Comparison of ENCODE assay signal across 8 cellular contexts in the genomic region with DNA sequence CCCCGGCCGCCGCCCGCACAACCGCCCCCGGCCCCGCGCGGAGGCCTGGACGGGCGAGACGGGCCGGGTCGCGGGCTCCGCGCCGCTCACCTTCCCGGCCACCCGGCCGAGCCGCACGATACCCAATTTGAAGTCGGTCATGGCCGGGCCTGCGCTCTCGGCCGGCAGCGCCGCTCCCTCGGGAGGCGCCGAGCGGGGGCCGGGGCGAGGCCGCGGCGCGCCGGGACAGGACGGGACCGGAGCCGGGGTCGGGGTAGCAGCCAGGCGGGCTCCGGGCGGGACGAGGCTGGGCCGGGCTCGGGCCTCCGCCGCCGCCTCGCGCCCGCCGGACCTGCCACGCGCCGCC.
DNase-seq lines count a peak whose midpoint lies in the region; ATAC-seq and TF ChIP-seq lines count a peak whose summit lies in the region.

No MANE protein-coding gene starts in this region.

- H3K9ac ChIP-seq in ES-I3 (ENCODE audit: low read depth, low read length), result peak overlapping the region; percentile 68

- no peaks in the 10 kb centered on the region for H3K9me3 ChIP-seq in ES-I3 (ENCODE audit: control insufficient read depth, insufficient read depth, low read length)
- H3K9me3 ChIP-seq in neuron (ENCODE audit: low read length), result no peaks in the 10 kb centered on the region

- in situ Hi-C loops in ACHN (cut with HindIII; ENCODE audit: low pct_ligation_motif_present, low pct_unique_long_range_greater_than_20kb, low sequenced_read_pairs), result no loop called here

- ATAC-seq in HG03095 (IDR thresholded peaks at IDR 0.05; ENCODE audit: unreplicated experiment), result peak; percentile 19

- no peaks in the 10 kb centered on the region for H3K27me3 ChIP-seq in neuron (ENCODE audit: insufficient read depth, low read length)

- peaks cover 3% of the 10 kb centered on the region; the same call in 1 of the 2 replicates for H3K4me1 ChIP-seq in ES-I3 (ENCODE audit: insufficient read depth, low read length)
- H3K4me1 ChIP-seq in neuron (ENCODE audit: insufficient read depth, low read length), result peaks cover 14% of the 10 kb centered on the region

- no peak for DNase-seq in cardiac fibroblast (ENCODE audit: low read depth in 2 of 2)
- DNase-seq in NCI-H1694 (lab: John Stamatoyannopoulos, UW), result no peak
- DNase-seq in activated CD4-positive, CD25-positive, alpha-beta regulatory T cell treated with anti-CD3 and anti-CD28 coated beads, Interleukin-2, amount 50 U/mL, for 72 hours, result no peak
- DNase-seq in ACHN, result no peak
- no peak for DNase-seq in Kasumi-1 (lab: John Stamatoyannopoulos, UW)

- no peak overlapping the region for H2AFZ ChIP-seq in neuron (ENCODE audit: low read depth, low read length)

- TF ChIP-seq CTCF in cardiac fibroblast (IDR thresholded peaks at IDR 0.05; ENCODE audit: low read depth, low read length), result no peak

- H3K36me3 ChIP-seq in ES-I3 (ENCODE audit: insufficient read depth, low read length) (peaks cover 8% of the 10 kb centered on the region; the same call in 1 of the 2 replicates), neuron (ENCODE audit: insufficient read depth, low read length) (peaks cover 37% of the 10 kb centered on the region)

- H3K4me3 ChIP-seq in cardiac fibroblast (replicated peaks in 1 of 2; ENCODE audit: low read depth in 2 of 2, low read length in 2 of 2) (peak overlapping the region; percentile 60 to 70), neuron (ENCODE audit: low read length) (peak overlapping the region; percentile 73)
